In the genomic region with DNA sequence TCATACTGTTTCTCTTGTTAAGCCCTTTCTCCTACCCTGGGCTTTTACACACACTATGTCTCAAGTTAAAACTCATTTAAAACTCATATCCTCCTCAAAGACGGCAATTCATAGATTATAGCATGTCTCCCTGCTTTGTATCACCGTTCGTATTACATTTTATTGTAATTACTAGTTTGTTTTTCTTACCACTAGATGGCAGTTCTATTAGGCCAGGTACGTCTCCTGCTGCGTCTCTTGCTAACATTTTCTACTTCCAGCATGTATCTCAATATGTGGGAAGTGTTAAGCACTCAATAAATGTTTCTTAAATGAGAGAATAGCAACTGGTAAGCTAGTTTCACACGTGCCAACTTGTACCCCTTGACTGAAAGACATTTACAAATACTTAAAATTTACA, we compare ENCODE assay signal across 16 cellular contexts.
A peak's percentile ranks its signal among the peaks of the same experiment; 100 is the strongest.
DNase-seq lines count a peak whose midpoint lies in the region; ATAC-seq, FAIRE-seq and TF ChIP-seq lines count a peak whose summit lies in the region.
"Had no signal": no experiment of that assay in that cellular context is flagged by ENCODE, and none has a peak within 500 bp of the region (broad histone marks: within the 10 kb centered on the region; RNA-seq: fewer than 3 reads in every experiment).

No MANE protein-coding gene starts in this region.

- H3K27me3 ChIP-seq in SK-N-SH (ENCODE audit: insufficient read depth) (no peaks in the 10 kb centered on the region), Panc1 (ENCODE audit: control insufficient read depth, insufficient read depth, low read length) (no peaks in the 10 kb centered on the region), endothelial cell of umbilical vein (ENCODE audit: control insufficient read depth in 2 of 2, insufficient read depth in 2 of 2, low read length in 2 of 2) (no peaks in the 10 kb centered on the region), tibial nerve (no peaks in the 10 kb centered on the region)
- H3K27me3 ChIP-seq: tibial artery had no signal

- H3K4me1 ChIP-seq in SK-N-SH (ENCODE audit: control insufficient read depth in 1 of 2, insufficient read depth in 2 of 2, low read depth in 1 of 2, low read length in 1 of 2) (no peaks in the 10 kb centered on the region), Panc1 (ENCODE audit: control insufficient read depth, insufficient read depth, low read length) (no peaks in the 10 kb centered on the region), endothelial cell of umbilical vein (ENCODE audit: control insufficient read depth, extremely low read depth, insufficient read depth, low read length) (no peaks in the 10 kb centered on the region), mucosa of descending colon (ENCODE audit: low read depth) (no peaks in the 10 kb centered on the region), tibial nerve (no peaks in the 10 kb centered on the region)
- H3K4me1 ChIP-seq: tibial artery had no signal

- H3F3A ChIP-seq in SK-N-SH (replicated peaks; ENCODE audit: insufficient read depth) = no peaks in the 10 kb centered on the region

- in situ Hi-C loops in Panc1 (cut with HindIII; ENCODE audit: low pct_unique_long_range_greater_than_20kb, low sequenced_read_pairs) = no loop called here

- POLR2A ChIA-PET in SK-N-SH (lab: Yijun Ruan, JAX) (no interaction called here), Panc1 (lab: Charles Lee) (no interaction called here), endothelial cell of umbilical vein (lab: Charles Lee) (no interaction called here)

- CTCF ChIA-PET in SK-N-SH (lab: Yijun Ruan, JAX) = no interaction called here
- CTCF ChIA-PET in Panc1 (lab: Charles Lee) = no interaction called here
- CTCF ChIA-PET in endothelial cell of umbilical vein (lab: Charles Lee) = no interaction called here

- FAIRE-seq in endothelial cell of umbilical vein (lab: Jason Lieb, UNC) = no peak
- FAIRE-seq: small intestine had no signal

- no TSS peak for BruUV-seq in Panc1 (replicated peaks; lab: Mats Ljungman, UMichigan)
- BruUV-seq in endothelial cell of umbilical vein (replicated peaks; lab: Mats Ljungman, UMichigan) = no TSS peak

- H2AFZ ChIP-seq in SK-N-SH (ENCODE audit: low read depth) (no peak overlapping the region), endothelial cell of umbilical vein (ENCODE audit: low read depth, low read length) (no peak overlapping the region)

- no peaks in the 10 kb centered on the region for H3K4me1 Mint-ChIP-seq in activated T-cell treated with anti-CD3 and anti-CD28 coated beads, Interleukin-2, amount 50 U/mL, for 72 hours (ENCODE audit: low read depth)
- no peaks in the 10 kb centered on the region for H3K4me1 Mint-ChIP-seq in activated naive CD8-positive, alpha-beta T cell treated with anti-CD3 and anti-CD28 coated beads for 36 hours
- H3K4me1 Mint-ChIP-seq: naive thymus-derived CD4-positive, alpha-beta T cell; T-helper 17 cell had no signal

- no peak overlapping the region for H3K4me3 Mint-ChIP-seq in activated T-cell treated with anti-CD3 and anti-CD28 coated beads, Interleukin-2, amount 50 U/mL, for 72 hours
- H3K4me3 Mint-ChIP-seq in activated naive CD8-positive, alpha-beta T cell treated with anti-CD3 and anti-CD28 coated beads for 36 hours = no peak overlapping the region
- H3K4me3 Mint-ChIP-seq: naive thymus-derived CD4-positive, alpha-beta T cell; T-helper 17 cell had no signal

- no peak overlapping the region for H3K27ac ChIP-seq in SK-N-SH (ENCODE audit: low read depth in 2 of 2, low read length in 1 of 2)
- no peak overlapping the region for H3K27ac ChIP-seq in Panc1 (ENCODE audit: low read length)
- H3K27ac ChIP-seq in endothelial cell of umbilical vein (ENCODE audit: insufficient read depth, low read depth, low read length) = no peak overlapping the region
- H3K27ac ChIP-seq in tibial nerve = no peak overlapping the region
- H3K27ac ChIP-seq: tibial artery had no signal

- H3K9me3 Mint-ChIP-seq in activated T-cell treated with anti-CD3 and anti-CD28 coated beads, Interleukin-2, amount 50 U/mL, for 72 hours = peaks cover 10 to 14% of the 10 kb centered on the region in 2 donors
- peaks cover 23% of the 10 kb centered on the region for H3K9me3 Mint-ChIP-seq in activated naive CD8-positive, alpha-beta T cell treated with anti-CD3 and anti-CD28 coated beads for 36 hours

- H3K36me3 ChIP-seq in SK-N-SH (replicated peaks in 1 of 2; ENCODE audit: control insufficient read depth in 1 of 2, insufficient read depth in 2 of 2, low read length in 1 of 2) (no peaks in the 10 kb centered on the region), Panc1 (ENCODE audit: control insufficient read depth, insufficient read depth, low read length) (no peaks in the 10 kb centered on the region), endothelial cell of umbilical vein (ENCODE audit: control insufficient read depth in 2 of 2, extremely low read depth in 1 of 2, insufficient read depth in 2 of 2, low read length in 2 of 2) (no peaks in the 10 kb centered on the region), mucosa of descending colon (ENCODE audit: low read depth) (no peaks in the 10 kb centered on the region), tibial nerve (no peaks in the 10 kb centered on the region)
- H3K36me3 ChIP-seq: tibial artery had no signal

- peaks cover 0 to 2% of the 10 kb centered on the region in 2 donors for H3K36me3 Mint-ChIP-seq in activated T-cell treated with anti-CD3 and anti-CD28 coated beads, Interleukin-2, amount 50 U/mL, for 72 hours (ENCODE audit: insufficient read depth in 2 of 2)
- H3K36me3 Mint-ChIP-seq in activated naive CD8-positive, alpha-beta T cell treated with anti-CD3 and anti-CD28 coated beads for 36 hours = no peaks in the 10 kb centered on the region
- H3K36me3 Mint-ChIP-seq: naive thymus-derived CD4-positive, alpha-beta T cell had no signal

- no peaks in the 10 kb centered on the region for H3K79me2 ChIP-seq in SK-N-SH (ENCODE audit: insufficient read depth)
- H3K79me2 ChIP-seq in endothelial cell of umbilical vein (ENCODE audit: control insufficient read depth, insufficient read depth, low read length) = no peaks in the 10 kb centered on the region

- no peaks in the 10 kb centered on the region for H3K9me1 ChIP-seq in endothelial cell of umbilical vein (replicated peaks; ENCODE audit: control insufficient read depth, extremely low read depth, insufficient read depth, low read length)

- H3K9ac ChIP-seq in SK-N-SH (no peak overlapping the region), endothelial cell of umbilical vein (replicated peaks; ENCODE audit: extremely low read depth, insufficient read depth, low read length) (no peak overlapping the region)

- TF ChIP-seq EP300 in SK-N-SH (IDR thresholded peaks at IDR 0.05; ENCODE audit: borderline replicate concordance in 1 of 2, low read depth in 1 of 2, low read length in 1 of 2) (no peak), tibial nerve (IDR thresholded peaks at IDR 0.05) (no peak)

- no peak overlapping the region; a peak in 1 of 4 replicates for H3K4me3 ChIP-seq in SK-N-SH (ENCODE audit: low read depth in 2 of 2, low read length in 1 of 2)
- H3K4me3 ChIP-seq in Panc1 (ENCODE audit: low read depth in 2 of 2, low read length in 2 of 2) = no peak overlapping the region
- H3K4me3 ChIP-seq in endothelial cell of umbilical vein (replicated peaks in 1 of 3; ENCODE audit: insufficient read depth in 1 of 3, low read depth in 1 of 3, low read length in 3 of 3) = no peak overlapping the region
- H3K4me3 ChIP-seq in mucosa of descending colon = no peak overlapping the region
- no peak overlapping the region for H3K4me3 ChIP-seq in tibial nerve
- H3K4me3 ChIP-seq: tibial artery had no signal

- dilution Hi-C loops in endothelial cell of umbilical vein (cut with MboI; ENCODE audit: extremely low pct_ligation_motif_present, low sequenced_read_pairs) = no loop called here

- TF ChIP-seq POLR2A in endothelial cell of umbilical vein (IDR thresholded peaks at IDR 0.05; ENCODE audit: low read depth, low read length) (no peak), tibial nerve (IDR thresholded peaks at IDR 0.05) (no peak)

- H3K9me3 ChIP-seq in SK-N-SH (no peaks in the 10 kb centered on the region), Panc1 (ENCODE audit: control insufficient read depth, insufficient read depth, low read depth, low read length) (no peaks in the 10 kb centered on the region), endothelial cell of umbilical vein (replicated peaks; ENCODE audit: control insufficient read depth, insufficient read depth, low read length) (no peaks in the 10 kb centered on the region), mucosa of descending colon (peaks cover 41% of the 10 kb centered on the region), tibial nerve (peaks cover 0 to 16% (median 0%) of the 10 kb centered on the region in 4 donors)
- H3K9me3 ChIP-seq: tibial artery had no signal

- no peak overlapping the region for H3K27ac Mint-ChIP-seq in activated T-cell treated with anti-CD3 and anti-CD28 coated beads, Interleukin-2, amount 50 U/mL, for 72 hours
- H3K27ac Mint-ChIP-seq in activated naive CD8-positive, alpha-beta T cell treated with anti-CD3 and anti-CD28 coated beads for 36 hours = no peak overlapping the region
- H3K27ac Mint-ChIP-seq: naive thymus-derived CD4-positive, alpha-beta T cell; T-helper 17 cell had no signal

- no peaks in the 10 kb centered on the region for H3K27me3 Mint-ChIP-seq in activated T-cell treated with anti-CD3 and anti-CD28 coated beads, Interleukin-2, amount 50 U/mL, for 72 hours (ENCODE audit: low read depth)
- H3K27me3 Mint-ChIP-seq in activated naive CD8-positive, alpha-beta T cell treated with anti-CD3 and anti-CD28 coated beads for 36 hours = no peaks in the 10 kb centered on the region
- H3K27me3 Mint-ChIP-seq: naive thymus-derived CD4-positive, alpha-beta T cell; T-helper 17 cell had no signal

- no peaks in the 10 kb centered on the region for H4K20me1 ChIP-seq in SK-N-SH (ENCODE audit: insufficient read depth)
- H4K20me1 ChIP-seq in endothelial cell of umbilical vein (replicated peaks; ENCODE audit: control insufficient read depth, extremely low read depth, insufficient read depth, low read length) = no peaks in the 10 kb centered on the region

- H3K4me2 ChIP-seq in SK-N-SH = no peak overlapping the region
- H3K4me2 ChIP-seq in endothelial cell of umbilical vein (ENCODE audit: insufficient read depth, low read length) = no peak overlapping the region

- no peaks in the 10 kb centered on the region for H3K9me2 ChIP-seq in SK-N-SH

- no peak for TF ChIP-seq RAD21 in SK-N-SH (IDR thresholded peaks at IDR 0.05; ENCODE audit: low read length)

- 3% methylated on average over 6 of the region's 6 CpGs for WGBS in SK-N-SH (ENCODE audit: low lambda C conversion rate)
- 51 to 52% methylated on average over 6 of the region's 6 CpGs for WGBS in tibial nerve, 2 donors

- ATAC-seq in SK-N-SH treated with all-trans-retinoic acid at 6 μM for 48 hours (no peak), Panc1 (no peak), mucosa of descending colon (no peak)
- no peak for ATAC-seq in activated T-cell treated with anti-CD3 and anti-CD28 coated beads, Interleukin-2, amount 50 U/mL, for 72 hours (replicated peaks in 1 of 2)
- ATAC-seq: naive thymus-derived CD4-positive, alpha-beta T cell; T-helper 17 cell had no signal

- DNase-seq in SK-N-SH (no peak), Panc1 (ENCODE audit: low read depth, low spot score) (no peak), endothelial cell of umbilical vein (ENCODE audit: low read depth, low spot score) (peak; percentile 2), mucosa of descending colon (no peak), tibial nerve (ENCODE audit: low spot score in 2 of 2) (no peak)
- DNase-seq in activated T-cell treated with anti-CD3 and anti-CD28 coated beads, Interleukin-2, amount 50 U/mL, for 72 hours = no peak
- DNase-seq in activated naive CD8-positive, alpha-beta T cell treated with anti-CD3 and anti-CD28 coated beads for 36 hours = no peak
- DNase-seq: activated CD4-positive, alpha-beta T cell treated with anti-CD3 and anti-CD28 coated beads, Interleukin-2, amount 50 U/mL, for 48 hours; activated naive CD4-positive, alpha-beta T cell treated with Interleukin-2 at 50 U/mL for 16 hours; cortex of kidney; kidney glomerular epithelial cell; naive thymus-derived CD4-positive, alpha-beta T cell; small intestine; T-helper 17 cell; tibial artery had no signal

- peak; percentile 51 for TF ChIP-seq CTCF in SK-N-SH (IDR thresholded peaks at IDR 0.05)
- TF ChIP-seq CTCF in Panc1 (IDR thresholded peaks at IDR 0.05) = peak; percentile 47; the same call in 1 of the 2 replicates
- TF ChIP-seq CTCF in endothelial cell of umbilical vein (IDR thresholded peaks at IDR 0.05; ENCODE audit: extremely low read depth in 1 of 2, insufficient read depth in 1 of 2, low read depth in 1 of 2, low read length in 2 of 2) = no peak
- no peak for TF ChIP-seq CTCF in mucosa of descending colon (IDR thresholded peaks at IDR 0.05)
- TF ChIP-seq CTCF in tibial nerve (IDR thresholded peaks at IDR 0.05) = no peak

- intact Hi-C loops in Panc1 (cut with micrococcal nuclease; ENCODE audit: unreplicated experiment) = no loop called here
- intact Hi-C loops in endothelial cell of umbilical vein (cut with micrococcal nuclease) = no loop called here
- intact Hi-C loops in mucosa of descending colon (cut with DNase I, micrococcal nuclease) = no loop called here

Comparison
In these comparisons a context has a peak if more than half of its experiments do, and no peak if none do; other contexts are left out.
1. CTCF ChIP-seq: peak in SK-N-SH (single experiment) and Panc1 (single experiment); none in endothelial cell of umbilical vein (0 of 2), mucosa of descending colon (single experiment) and tibial nerve (0 of 5).